Comparison of ENCODE assay signal across 26 cellular contexts in genomic region chr4:177185151-177185550, GRCh38.
DNase-seq lines count a peak whose midpoint lies in the region; ATAC-seq, FAIRE-seq and TF ChIP-seq lines count a peak whose summit lies in the region.
"Had no signal": no experiment of that assay in that cellular context is flagged by ENCODE, and none has a peak within 500 bp of the region (broad histone marks: within the 10 kb centered on the region; RNA-seq: fewer than 3 reads in every experiment).

No MANE protein-coding gene starts in this region.

- TF ChIP-seq EP300 in gastroesophageal sphincter (IDR thresholded peaks at IDR 0.05) = no peak

- H3K36me3 ChIP-seq in gastroesophageal sphincter = no peaks in the 10 kb centered on the region
- H3K36me3 ChIP-seq: heart right ventricle, neutrophil, prostate gland, sigmoid colon, SJCRH30 had no signal

- peak; percentile 6 for FAIRE-seq in H54 (lab: Jason Lieb, UNC)
- FAIRE-seq: A549, endothelial cell of umbilical vein had no signal

- H3K27me3 ChIP-seq in gastroesophageal sphincter = no peaks in the 10 kb centered on the region
- H3K27me3 ChIP-seq: heart right ventricle, neutrophil, sigmoid colon, SJCRH30 had no signal

- no peaks in the 10 kb centered on the region for H3K9me3 ChIP-seq in gastroesophageal sphincter
- H3K9me3 ChIP-seq: A549, heart right ventricle, neutrophil, prostate gland, sigmoid colon, SJCRH30 had no signal

- peak; percentile 34 for DNase-seq in AG10803 (ENCODE audit: low read depth)
- no peak for DNase-seq in H54 (ENCODE audit: insufficient read length, low spot score)
- peak; percentile 11 for DNase-seq in choroid plexus epithelial cell (ENCODE audit: low read depth)
- peak; percentile 74 for DNase-seq in kidney tubule cell (ENCODE audit: low spot score)
- no peak for DNase-seq in activated T-cell treated with anti-CD3 and anti-CD28 coated beads, Interleukin-2, amount 50 U/mL, for 48 hours
- DNase-seq: activated CD4-positive, alpha-beta memory T cell treated with anti-CD3 and anti-CD28 coated beads for 36 hours; activated CD8-positive, alpha-beta memory T cell treated with anti-CD3 and anti-CD28 coated beads, Interleukin-2, amount 50 U/mL, for 48 hours; activated effector memory CD4-positive, alpha-beta T cell treated with anti-CD3 and anti-CD28 coated beads, Interleukin-2, amount 50 U/mL, for 16 hours; CD8-positive, alpha-beta T cell; GDM1; heart right ventricle; Kasumi-1; NCI-H1436 treated with DMSO at 0.1 percent for 48 hours; NCI-H345; sigmoid colon; SJCRH30; stimulated activated naive CD4-positive, alpha-beta T cell had no signal

- WGBS in gastroesophageal sphincter (ENCODE audit: low coverage in 1 of 2), 2 donors = no CpG with 5 or more reads among the region's 2 CpGs

- TF ChIP-seq POLR2A in H54 (IDR thresholded peaks at IDR 0.05; ENCODE audit: low read depth, low read length) (no peak), gastroesophageal sphincter (IDR thresholded peaks at IDR 0.05) (no peak)

- no peak overlapping the region for H3K4me3 ChIP-seq in AG10803 (ENCODE audit: low read length)
- H3K4me3 ChIP-seq in choroid plexus epithelial cell (ENCODE audit: low read depth, low read length) = no peak overlapping the region
- H3K4me3 ChIP-seq in gastroesophageal sphincter = no peak overlapping the region
- H3K4me3 ChIP-seq: A549, heart right ventricle, prostate gland, sigmoid colon, SJCRH30 had no signal

- H3K4me1 ChIP-seq in gastroesophageal sphincter = no peaks in the 10 kb centered on the region
- H3K4me1 ChIP-seq: A549, heart right ventricle, prostate gland, sigmoid colon, SJCRH30 had no signal

- no peak overlapping the region for H3K27ac ChIP-seq in gastroesophageal sphincter
- H3K27ac ChIP-seq: A549, heart right ventricle, neutrophil, prostate gland, sigmoid colon, SJCRH30 had no signal

- no peak for TF ChIP-seq CTCF in AG10803 (conservative IDR thresholded peaks at IDR 0.05; ENCODE audit: low read length)
- no peak for TF ChIP-seq CTCF in choroid plexus epithelial cell (conservative IDR thresholded peaks at IDR 0.05; ENCODE audit: low read depth, low read length)
- TF ChIP-seq CTCF in gastroesophageal sphincter (IDR thresholded peaks at IDR 0.05) = no peak

- ATAC-seq in gastroesophageal sphincter (no peak), GM19035 (IDR thresholded peaks at IDR 0.05; ENCODE audit: unreplicated experiment) (no peak), HG03457 (IDR thresholded peaks at IDR 0.05; ENCODE audit: unreplicated experiment) (no peak)
- ATAC-seq: A549; CD8-positive, alpha-beta T cell; HCT116; heart right ventricle; left lobe of liver had no signal

Comparison
In these comparisons a context has a peak if more than half of its experiments do, and no peak if none do; other contexts are left out.
1. DNase-seq: peak in AG10803 (single experiment), choroid plexus epithelial cell (single experiment) and kidney tubule cell (single experiment); none in H54 (single experiment) and activated T-cell treated with anti-CD3 and anti-CD28 coated beads, Interleukin-2, amount 50 U/mL, for 48 hours (0 of 2).